ENCODE assay signal across 12 cellular contexts in genomic region chr17:12431188-12431587, GRCh38.
DNase-seq lines count a peak whose midpoint lies in the region; ATAC-seq, FAIRE-seq and TF ChIP-seq lines count a peak whose summit lies in the region.
"Had no signal": no experiment of that assay in that cellular context is flagged by ENCODE, and none has a peak within 500 bp of the region (broad histone marks: within the 10 kb centered on the region; RNA-seq: fewer than 3 reads in every experiment).

No MANE protein-coding gene starts in this region.

- H3K27me3 ChIP-seq in ascending aorta (no peaks in the 10 kb centered on the region), upper lobe of right lung (no peaks in the 10 kb centered on the region)
- H3K27me3 ChIP-seq: sigmoid colon had no signal

- H3K4me1 ChIP-seq in ascending aorta (no peaks in the 10 kb centered on the region), upper lobe of right lung (no peaks in the 10 kb centered on the region)

- no peak for TF ChIP-seq CTCF in GM20000 (IDR thresholded peaks at IDR 0.05; ENCODE audit: extremely low read depth, missing control alignments)
- no peak for TF ChIP-seq CTCF in ascending aorta (IDR thresholded peaks at IDR 0.05)
- TF ChIP-seq CTCF in upper lobe of right lung (IDR thresholded peaks at IDR 0.05): no peak

- no peak overlapping the region for H3K4me3 ChIP-seq in ascending aorta
- H3K4me3 ChIP-seq in upper lobe of right lung: no peak overlapping the region
- H3K4me3 ChIP-seq: sigmoid colon had no signal

- intact Hi-C loops in ascending aorta (cut with DNase I) (no loop called here), upper lobe of right lung (cut with DNase I) (no loop called here)

- FAIRE-seq in GM18507 (lab: Jason Lieb, UNC): peak; percentile 97

- no peaks in the 10 kb centered on the region for H3K9me3 ChIP-seq in ascending aorta
- H3K9me3 ChIP-seq in upper lobe of right lung: no peaks in the 10 kb centered on the region
- H3K9me3 ChIP-seq: sigmoid colon had no signal

- H3K36me3 ChIP-seq in ascending aorta (no peaks in the 10 kb centered on the region), upper lobe of right lung (no peaks in the 10 kb centered on the region)
- H3K36me3 ChIP-seq: sigmoid colon had no signal

- H3K27ac ChIP-seq in ascending aorta: no peak overlapping the region
- no peak overlapping the region for H3K27ac ChIP-seq in upper lobe of right lung
- H3K27ac ChIP-seq: sigmoid colon had no signal

- peak; percentile 75 for ATAC-seq in HG02943 (IDR thresholded peaks at IDR 0.05; ENCODE audit: low read depth, unreplicated experiment)
- ATAC-seq in HG03571 (IDR thresholded peaks at IDR 0.05; ENCODE audit: unreplicated experiment): peak; percentile 77
- ATAC-seq in upper lobe of right lung: no peak
- ATAC-seq: PC-3 had no signal

- DNase-seq in GM18507 (ENCODE audit: extremely low spot score, insufficient read length, low read depth) (no peak), GM20000 (ENCODE audit: low spot score) (peak; percentile 54), occipital lobe (lab: John Stamatoyannopoulos, UW) (no peak), ascending aorta (ENCODE audit: low spot score in 2 of 2) (no peak), upper lobe of right lung (no peak), NCI-H510A treated with DMSO at 0.1 percent for 48 hours (lab: John Stamatoyannopoulos, UW) (no peak)
- DNase-seq: NCI-H2029 treated with DMSO at 0.1 percent for 48 hours, PC-3, sigmoid colon, T1000 had no signal
